Comparison of ENCODE assay signal across 8 cellular contexts in the genomic region with DNA sequence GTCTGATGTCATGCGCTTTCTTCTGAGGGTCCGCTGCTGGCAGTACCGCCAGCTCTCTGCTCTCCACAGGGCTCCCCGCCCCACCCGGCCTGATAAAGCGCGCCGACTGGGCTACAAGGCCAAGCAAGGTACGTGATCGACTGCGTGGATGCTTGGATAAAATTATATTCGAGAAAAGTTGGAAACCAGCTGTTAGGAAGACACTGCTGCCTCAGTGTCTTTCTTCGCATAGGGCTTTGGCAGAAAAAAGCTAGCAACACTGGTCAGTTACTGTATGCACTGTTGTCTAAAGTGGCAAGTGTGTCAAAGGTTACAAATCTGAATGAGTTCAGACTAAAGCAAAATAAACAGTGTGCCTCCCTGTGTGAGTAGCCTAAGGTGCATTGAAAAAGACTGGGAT. TPM values are rescaled to one million over a fixed set of nuclear protein-coding genes. Genes with fewer than 3 reads are reported as not detected.
DNase-seq lines count a peak whose midpoint lies in the region; ATAC-seq and TF ChIP-seq lines count a peak whose summit lies in the region.
"Not testable (repeated sequence)": the region's sequence is repeated elsewhere in the genome, so short reads cannot be mapped to it uniquely, and the experiment has no call there.

No MANE protein-coding gene starts in this region.

- not testable (repeated sequence) for H3K9me3 ChIP-seq in CD4-positive, CD25-positive, alpha-beta regulatory T cell (ENCODE audit: control insufficient read depth in 2 of 2, low read length in 2 of 2); KOPT-K1 (ENCODE audit: insufficient read depth, low read length, poor library complexity, severe bottlenecking); fibroblast of lung (ENCODE audit: control insufficient read depth, insufficient read depth, low read depth, low read length); right lobe of liver

- peaks cover 32 to 66% (median 51%) of the 10 kb centered on the region in 4 donors for H3K4me1 Mint-ChIP-seq in CD4-positive, CD25-positive, alpha-beta regulatory T cell
- peaks cover 52% of the 10 kb centered on the region for H3K4me1 Mint-ChIP-seq in activated B cell treated with CpG ODN at 0.5 μM for 24 hours
- peaks cover 59% of the 10 kb centered on the region for H3K4me1 Mint-ChIP-seq in brain
- peaks cover 56% of the 10 kb centered on the region for H3K4me1 Mint-ChIP-seq in osteocyte (ENCODE audit: unreplicated experiment)

- peaks cover 41% of the 10 kb centered on the region for H3K36me3 Mint-ChIP-seq in CD4-positive, CD25-positive, alpha-beta regulatory T cell
- H3K36me3 Mint-ChIP-seq in activated B cell treated with CpG ODN at 0.5 μM for 24 hours (ENCODE audit: low read depth) (peaks cover 59% of the 10 kb centered on the region), brain (peaks cover 58% of the 10 kb centered on the region), osteocyte (ENCODE audit: unreplicated experiment) (peaks cover 38% of the 10 kb centered on the region)

- CTCF ChIA-PET in activated B cell treated with CpG ODN at 0.5 μM for 24 hours (lab: Charles Lee), result not testable (repeated sequence)

- H3K4me2 ChIP-seq in fibroblast of lung (ENCODE audit: extremely low read depth, insufficient read depth, low read length), result peak overlapping the region; percentile 95

- not testable (repeated sequence) for TF ChIP-seq POLR2A in right lobe of liver (IDR thresholded peaks at IDR 0.05)

- POLR2A ChIA-PET in activated B cell treated with CpG ODN at 0.5 μM for 24 hours (lab: Charles Lee), result interaction anchor here (0.9 to 5.5 kb wide), 12 partner anchors 10 to 110 kb away, joined by 3 to 124 read pairs (median 12); a partner anchor contains a TSS

- peak overlapping the region; percentile 95 for H3K9ac ChIP-seq in fibroblast of lung (ENCODE audit: insufficient read depth, low read length)

- H3K4me3 Mint-ChIP-seq in CD4-positive, CD25-positive, alpha-beta regulatory T cell, result peak overlapping the region; percentile 99
- peak overlapping the region; percentile 98 for H3K4me3 Mint-ChIP-seq in activated B cell treated with CpG ODN at 0.5 μM for 24 hours
- peak overlapping the region; percentile 89 to 100 (median 99) for H3K4me3 Mint-ChIP-seq in brain
- H3K4me3 Mint-ChIP-seq in osteocyte (ENCODE audit: unreplicated experiment), result peak overlapping the region; percentile 93

- H3K36me3 ChIP-seq in CD4-positive, CD25-positive, alpha-beta regulatory T cell (ENCODE audit: control insufficient read depth, insufficient read depth, low read length), result peaks cover 31% of the 10 kb centered on the region
- peaks cover 51% of the 10 kb centered on the region for H3K36me3 ChIP-seq in KOPT-K1 (ENCODE audit: insufficient read depth, low read length)
- not testable (repeated sequence) for H3K36me3 ChIP-seq in fibroblast of lung (ENCODE audit: control insufficient read depth, insufficient read depth, low read length)
- peaks cover 0 to 24% (median 12%) of the 10 kb centered on the region in 4 donors for H3K36me3 ChIP-seq in right lobe of liver

- H3K27me3 Mint-ChIP-seq in CD4-positive, CD25-positive, alpha-beta regulatory T cell; activated B cell treated with CpG ODN at 0.5 μM for 24 hours; osteocyte (ENCODE audit: unreplicated experiment): not testable (repeated sequence)
- H3K27me3 Mint-ChIP-seq in brain, result peaks cover 18% of the 10 kb centered on the region

- H3K27ac Mint-ChIP-seq in CD4-positive, CD25-positive, alpha-beta regulatory T cell, result peak overlapping the region; percentile 98
- H3K27ac Mint-ChIP-seq in activated B cell treated with CpG ODN at 0.5 μM for 24 hours (peak overlapping the region; percentile 95), brain (peak overlapping the region; percentile 85 to 99 (median 98)), osteocyte (ENCODE audit: unreplicated experiment) (peak overlapping the region; percentile 89)

- ATAC-seq in CD4-positive, CD25-positive, alpha-beta regulatory T cell (ENCODE audit: low read depth in 2 of 2); activated B cell treated with CpG ODN at 0.5 μM for 24 hours (ENCODE audit: low read depth); right lobe of liver: not testable (repeated sequence)

- intact Hi-C loops in activated B cell treated with CpG ODN at 0.5 μM for 24 hours (cut with micrococcal nuclease), result loop anchor here (1.0 to 10.0 kb wide), 9 partner anchors 27 to 715 kb away; a partner anchor contains a TSS
- intact Hi-C loops in right lobe of liver (cut with DNase I), result not testable (repeated sequence)

- H3K9me3 Mint-ChIP-seq in CD4-positive, CD25-positive, alpha-beta regulatory T cell; activated B cell treated with CpG ODN at 0.5 μM for 24 hours; brain; osteocyte (ENCODE audit: unreplicated experiment): not testable (repeated sequence)

- TF ChIP-seq CTCF in activated B cell treated with CpG ODN at 0.5 μM for 24 hours (IDR thresholded peaks at IDR 0.05); brain (conservative IDR thresholded peaks at IDR 0.05); fibroblast of lung (conservative IDR thresholded peaks at IDR 0.05 in 1 of 2, IDR thresholded peaks at IDR 0.05 in 1 of 2; ENCODE audit: low read depth in 1 of 2, low read length in 2 of 2); right lobe of liver (IDR thresholded peaks at IDR 0.05); osteocyte (IDR thresholded peaks at IDR 0.05): not testable (repeated sequence)

- not testable (repeated sequence) for H3K27me3 ChIP-seq in CD4-positive, CD25-positive, alpha-beta regulatory T cell (ENCODE audit: control insufficient read depth, insufficient read depth, low read length); fibroblast of lung (ENCODE audit: control insufficient read depth, insufficient read depth, low read length); right lobe of liver

- DNase-seq in CD4-positive, CD25-positive, alpha-beta regulatory T cell; activated B cell treated with CpG ODN at 0.5 μM for 24 hours; fibroblast of lung (ENCODE audit: low read depth in 2 of 2); right lobe of liver; osteocyte (ENCODE audit: extremely low spot score, unreplicated experiment): not testable (repeated sequence)

- peak overlapping the region; percentile 93 for H3K4me3 ChIP-seq in CD4-positive, CD25-positive, alpha-beta regulatory T cell (ENCODE audit: low read depth, low read length)
- peak overlapping the region; percentile 88 to 99 (median 97) for H3K4me3 ChIP-seq in fibroblast of lung (replicated peaks in 1 of 4; ENCODE audit: control extremely low read depth in 1 of 4, insufficient read depth in 1 of 4, low read depth in 3 of 4, low read length in 4 of 4)
- H3K4me3 ChIP-seq in right lobe of liver, result peak overlapping the region; percentile 89 to 96 (median 91)

- peaks cover 26% of the 10 kb centered on the region for H3K4me1 ChIP-seq in CD4-positive, CD25-positive, alpha-beta regulatory T cell (ENCODE audit: control insufficient read depth, insufficient read depth, low read length, poor library complexity, severe bottlenecking)
- H3K4me1 ChIP-seq in fibroblast of lung (ENCODE audit: control insufficient read depth, extremely low read depth, insufficient read depth, low read length), result not testable (repeated sequence)
- peaks cover 0 to 29% (median 12%) of the 10 kb centered on the region in 4 donors for H3K4me1 ChIP-seq in right lobe of liver

- not testable (repeated sequence) for H2AFZ ChIP-seq in fibroblast of lung (ENCODE audit: low read length)

- not testable (repeated sequence) for H4K20me1 ChIP-seq in fibroblast of lung (ENCODE audit: control insufficient read depth, extremely low read depth, insufficient read depth, low read length)

- H3K79me2 ChIP-seq in fibroblast of lung (ENCODE audit: control insufficient read depth, insufficient read depth, low read length), result peaks cover 23% of the 10 kb centered on the region

- 0% methylated on average over 13 of the region's 13 CpGs for WGBS in right lobe of liver (ENCODE audit: insufficient coverage, low coverage, low lambda C conversion rate, missing lambda C conversion rate)

- peak overlapping the region; percentile 92 for H3K27ac ChIP-seq in CD4-positive, CD25-positive, alpha-beta regulatory T cell (ENCODE audit: insufficient read depth, low read length, poor library complexity, severe bottlenecking)
- H3K27ac ChIP-seq in KOPT-K1 (ENCODE audit: low read depth, low read length, poor library complexity, severe bottlenecking) (peak overlapping the region; percentile 85), fibroblast of lung (ENCODE audit: insufficient read depth, low read length) (peak overlapping the region; percentile 95), right lobe of liver (peak overlapping the region; percentile 87 to 98 (median 94)), temporal lobe (ENCODE audit: low read depth, low read length) (peak overlapping the region; percentile 58)

RNA-seq across cellular contexts. Expression of a gene that starts 1.0 kb away (rescaled TPM):
- total RNA-seq in CD4-positive, CD25-positive, alpha-beta regulatory T cell, result 1,532 TPM
- 1,000 to 10,000 TPM; 3,663 to 5,496 (median 4,603) TPM for polyA plus RNA-seq in CD4-positive, CD25-positive, alpha-beta regulatory T cell
- total RNA-seq in activated B cell treated with CpG ODN at 0.5 μM for 24 hours, result 2,710 and 2,947 TPM in 2 replicates
- 2,473 TPM for polyA plus RNA-seq in brain (ENCODE audit: insufficient read depth, low read depth, low replicate concordance)
- total RNA-seq in fibroblast of lung, result 1,860 and 3,172 TPM in 2 replicates
- polyA plus RNA-seq in fibroblast of lung, result 3,646 and 3,720 TPM in 2 replicates
- 2,674 and 3,021 TPM in 2 replicates for polyA plus RNA-seq in fibroblast of lung (2012)
- 893 and 1,136 TPM in 2 replicates for polyA minus RNA-seq in fibroblast of lung (ENCODE audit: low replicate concordance)
- total RNA-seq in right lobe of liver, result 100 to 1,000 TPM; 572 to 932 (median 636) TPM
- 1,872 and 1,902 TPM in 2 replicates for total RNA-seq in osteocyte
- total RNA-seq in temporal lobe, result 1,999 TPM

RNA-seq across cellular contexts. Expression of a gene that starts 1.1 kb away (rescaled TPM):
- total RNA-seq in CD4-positive, CD25-positive, alpha-beta regulatory T cell, result 2.1 TPM
- 1 to 10 TPM; 3.6 to 5.8 (median 4.1) TPM for polyA plus RNA-seq in CD4-positive, CD25-positive, alpha-beta regulatory T cell
- total RNA-seq in activated B cell treated with CpG ODN at 0.5 μM for 24 hours (3.4 and 4.8 TPM in 2 replicates), fibroblast of lung (17.8 and 18.2 TPM in 2 replicates), right lobe of liver (10 to 100 TPM in 2 of 6 experiments, 1 to 10 TPM in 4; 7.0 to 14.2 (median 8.5) TPM), osteocyte (12.9 and 13.1 TPM in 2 replicates), temporal lobe (34.2 TPM)
- polyA plus RNA-seq in brain (ENCODE audit: insufficient read depth, low read depth, low replicate concordance) (9.2 TPM), fibroblast of lung (13.6 and 15.8 TPM in 2 replicates)
- 9.4 and 9.9 TPM in 2 replicates for polyA plus RNA-seq in fibroblast of lung (2012)
- polyA minus RNA-seq in fibroblast of lung (ENCODE audit: low replicate concordance), result 3.6 TPM in 1 of 2 replicates, not detected in the other

RNA-seq across cellular contexts. Expression of a gene that starts 27.2 kb away (rescaled TPM):
- 113 TPM for total RNA-seq in CD4-positive, CD25-positive, alpha-beta regulatory T cell
- 10 to 100 TPM; 35.9 to 47.5 (median 43.9) TPM for polyA plus RNA-seq in CD4-positive, CD25-positive, alpha-beta regulatory T cell
- total RNA-seq in activated B cell treated with CpG ODN at 0.5 μM for 24 hours (20.6 and 25.0 TPM in 2 replicates), fibroblast of lung (55.7 and 85.2 TPM in 2 replicates), right lobe of liver (10 to 100 TPM; 13.0 to 34.8 (median 18.2) TPM), osteocyte (26.4 and 29.2 TPM in 2 replicates), temporal lobe (30.0 TPM)
- polyA plus RNA-seq in brain (ENCODE audit: insufficient read depth, low read depth, low replicate concordance) (14.3 TPM), fibroblast of lung (27.7 and 41.5 TPM in 2 replicates)
- polyA plus RNA-seq in fibroblast of lung (2012), result 20.1 and 28.0 TPM in 2 replicates
- 7.0 and 9.1 TPM in 2 replicates for polyA minus RNA-seq in fibroblast of lung (ENCODE audit: low replicate concordance)
